1 cellular context compared by ENCODE assay signal in genomic region chr10:78277267-78277666, GRCh38.
TF ChIP-seq lines count a peak whose summit lies in the region.

No MANE protein-coding gene starts in this region.

TF ChIP-seq in H1, 55 proteins besides CTCF, POLR2A, EP300 and RAD21:
- no peak for TF ChIP-seq TAF1 (IDR thresholded peaks at IDR 0.05; ENCODE audit: low read depth, low read length)
- no peak for TF ChIP-seq BACH1 (IDR thresholded peaks at IDR 0.05; ENCODE audit: low read length)
- TF ChIP-seq, protein P1, sequence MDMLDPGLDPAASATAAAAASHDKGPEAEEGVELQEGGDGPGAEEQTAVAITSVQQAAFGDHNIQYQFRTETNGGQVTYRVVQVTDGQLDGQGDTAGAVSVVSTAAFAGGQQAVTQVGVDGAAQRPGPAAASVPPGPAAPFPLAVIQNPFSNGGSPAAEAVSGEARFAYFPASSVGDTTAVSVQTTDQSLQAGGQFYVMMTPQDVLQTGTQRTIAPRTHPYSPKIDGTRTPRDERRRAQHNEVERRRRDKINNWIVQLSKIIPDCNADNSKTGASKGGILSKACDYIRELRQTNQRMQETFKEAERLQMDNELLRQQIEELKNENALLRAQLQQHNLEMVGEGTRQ (IDR thresholded peaks at IDR 0.05; ENCODE audit: low read length) = no peak
- no peak for TF ChIP-seq MAFK (IDR thresholded peaks at IDR 0.05; ENCODE audit: low read depth, low read length)
- TF ChIP-seq CHD7 (IDR thresholded peaks at IDR 0.05; ENCODE audit: insufficient replicate concordance, low read length) = no peak
- TF ChIP-seq CHD2 (IDR thresholded peaks at IDR 0.05; ENCODE audit: low read length) = no peak
- TF ChIP-seq SP2 (IDR thresholded peaks at IDR 0.05; ENCODE audit: low read length) = no peak
- no peak for TF ChIP-seq HDAC2 (IDR thresholded peaks at IDR 0.05; ENCODE audit: borderline replicate concordance in 1 of 2, low read depth in 2 of 2, low read length in 2 of 2)
TF ChIP-seq in H1: peak in this region for 0.
